In genomic region chr7:149090397-149091195, GRCh38 we compare ENCODE assay signal across 1 cellular context.
A peak's percentile ranks its signal among the peaks of the same experiment; 100 is the strongest.
TF ChIP-seq lines count a peak whose summit lies in the region.

Gene ZNF786, minus strand, starts transcription at chr7:149090718. Its CDS starts 78 bp downstream, at chr7:149090640.

TF ChIP-seq in K562, 482 proteins besides CTCF, POLR2A, EP300 and RAD21 (continued from another document and continues in another):
- TF ChIP-seq ZNF318 (IDR thresholded peaks at IDR 0.05; ENCODE audit: borderline replicate concordance in 1 of 2, low read depth in 1 of 2): no peak
- TF ChIP-seq, protein P1, sequence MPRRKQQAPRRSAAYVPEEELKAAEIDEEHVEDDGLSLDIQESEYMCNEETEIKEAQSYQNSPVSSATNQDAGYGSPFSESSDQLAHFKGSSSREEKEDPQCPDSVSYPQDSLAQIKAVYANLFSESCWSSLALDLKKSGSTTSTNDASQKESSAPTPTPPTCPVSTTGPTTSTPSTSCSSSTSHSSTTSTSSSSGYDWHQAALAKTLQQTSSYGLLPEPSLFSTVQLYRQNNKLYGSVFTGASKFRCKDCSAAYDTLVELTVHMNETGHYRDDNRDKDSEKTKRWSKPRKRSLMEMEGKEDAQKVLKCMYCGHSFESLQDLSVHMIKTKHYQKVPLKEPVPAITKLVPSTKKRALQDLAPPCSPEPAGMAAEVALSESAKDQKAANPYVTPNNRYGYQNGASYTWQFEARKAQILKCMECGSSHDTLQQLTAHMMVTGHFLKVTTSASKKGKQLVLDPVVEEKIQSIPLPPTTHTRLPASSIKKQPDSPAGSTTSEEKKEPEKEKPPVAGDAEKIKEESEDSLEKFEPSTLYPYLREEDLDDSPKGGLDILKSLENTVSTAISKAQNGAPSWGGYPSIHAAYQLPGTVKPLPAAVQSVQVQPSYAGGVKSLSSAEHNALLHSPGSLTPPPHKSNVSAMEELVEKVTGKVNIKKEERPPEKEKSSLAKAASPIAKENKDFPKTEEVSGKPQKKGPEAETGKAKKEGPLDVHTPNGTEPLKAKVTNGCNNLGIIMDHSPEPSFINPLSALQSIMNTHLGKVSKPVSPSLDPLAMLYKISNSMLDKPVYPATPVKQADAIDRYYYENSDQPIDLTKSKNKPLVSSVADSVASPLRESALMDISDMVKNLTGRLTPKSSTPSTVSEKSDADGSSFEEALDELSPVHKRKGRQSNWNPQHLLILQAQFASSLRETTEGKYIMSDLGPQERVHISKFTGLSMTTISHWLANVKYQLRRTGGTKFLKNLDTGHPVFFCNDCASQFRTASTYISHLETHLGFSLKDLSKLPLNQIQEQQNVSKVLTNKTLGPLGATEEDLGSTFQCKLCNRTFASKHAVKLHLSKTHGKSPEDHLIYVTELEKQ (CRISPR knock-in tag; IDR thresholded peaks at IDR 0.05): no peak
- peak; percentile 62 for TF ChIP-seq RBM25 (IDR thresholded peaks at IDR 0.05; ENCODE audit: low read depth, low read length, severe bottlenecking)
- no peak for TF ChIP-seq ZNF197 (CRISPR knock-in tag; IDR thresholded peaks at IDR 0.05; ENCODE audit: low read depth)
- TF ChIP-seq IRF1 (CRISPR knock-in tag; IDR thresholded peaks at IDR 0.05; ENCODE audit: borderline replicate concordance): no peak
- no peak for TF ChIP-seq TCF15 (CRISPR knock-in tag; IDR thresholded peaks at IDR 0.05)
- TF ChIP-seq, protein P2, sequence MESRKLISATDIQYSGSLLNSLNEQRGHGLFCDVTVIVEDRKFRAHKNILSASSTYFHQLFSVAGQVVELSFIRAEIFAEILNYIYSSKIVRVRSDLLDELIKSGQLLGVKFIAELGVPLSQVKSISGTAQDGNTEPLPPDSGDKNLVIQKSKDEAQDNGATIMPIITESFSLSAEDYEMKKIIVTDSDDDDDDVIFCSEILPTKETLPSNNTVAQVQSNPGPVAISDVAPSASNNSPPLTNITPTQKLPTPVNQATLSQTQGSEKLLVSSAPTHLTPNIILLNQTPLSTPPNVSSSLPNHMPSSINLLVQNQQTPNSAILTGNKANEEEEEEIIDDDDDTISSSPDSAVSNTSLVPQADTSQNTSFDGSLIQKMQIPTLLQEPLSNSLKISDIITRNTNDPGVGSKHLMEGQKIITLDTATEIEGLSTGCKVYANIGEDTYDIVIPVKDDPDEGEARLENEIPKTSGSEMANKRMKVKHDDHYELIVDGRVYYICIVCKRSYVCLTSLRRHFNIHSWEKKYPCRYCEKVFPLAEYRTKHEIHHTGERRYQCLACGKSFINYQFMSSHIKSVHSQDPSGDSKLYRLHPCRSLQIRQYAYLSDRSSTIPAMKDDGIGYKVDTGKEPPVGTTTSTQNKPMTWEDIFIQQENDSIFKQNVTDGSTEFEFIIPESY (CRISPR knock-in tag; IDR thresholded peaks at IDR 0.05): peak; percentile 90
- TF ChIP-seq CEBPB (tag; IDR thresholded peaks at IDR 0.05): no peak
- no peak for TF ChIP-seq ZBTB49 (CRISPR knock-in tag; IDR thresholded peaks at IDR 0.05; ENCODE audit: borderline replicate concordance)
- TF ChIP-seq, protein P3, sequence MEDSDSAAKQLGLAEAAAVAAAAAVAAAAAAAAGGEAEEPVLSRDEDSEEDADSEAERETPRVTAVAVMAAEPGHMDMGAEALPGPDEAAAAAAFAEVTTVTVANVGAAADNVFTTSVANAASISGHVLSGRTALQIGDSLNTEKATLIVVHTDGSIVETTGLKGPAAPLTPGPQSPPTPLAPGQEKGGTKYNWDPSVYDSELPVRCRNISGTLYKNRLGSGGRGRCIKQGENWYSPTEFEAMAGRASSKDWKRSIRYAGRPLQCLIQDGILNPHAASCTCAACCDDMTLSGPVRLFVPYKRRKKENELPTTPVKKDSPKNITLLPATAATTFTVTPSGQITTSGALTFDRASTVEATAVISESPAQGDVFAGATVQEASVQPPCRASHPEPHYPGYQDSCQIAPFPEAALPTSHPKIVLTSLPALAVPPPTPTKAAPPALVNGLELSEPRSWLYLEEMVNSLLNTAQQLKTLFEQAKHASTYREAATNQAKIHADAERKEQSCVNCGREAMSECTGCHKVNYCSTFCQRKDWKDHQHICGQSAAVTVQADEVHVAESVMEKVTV (CRISPR knock-in tag; IDR thresholded peaks at IDR 0.05): peak; percentile 88
- TF ChIP-seq E2F8 (IDR thresholded peaks at IDR 0.05; ENCODE audit: low read depth, partially characterized antibody): no peak
- TF ChIP-seq RBM22 (IDR thresholded peaks at IDR 0.05; ENCODE audit: low read depth, low read length, poor library complexity, severe bottlenecking): no peak
- TF ChIP-seq, protein P4, sequence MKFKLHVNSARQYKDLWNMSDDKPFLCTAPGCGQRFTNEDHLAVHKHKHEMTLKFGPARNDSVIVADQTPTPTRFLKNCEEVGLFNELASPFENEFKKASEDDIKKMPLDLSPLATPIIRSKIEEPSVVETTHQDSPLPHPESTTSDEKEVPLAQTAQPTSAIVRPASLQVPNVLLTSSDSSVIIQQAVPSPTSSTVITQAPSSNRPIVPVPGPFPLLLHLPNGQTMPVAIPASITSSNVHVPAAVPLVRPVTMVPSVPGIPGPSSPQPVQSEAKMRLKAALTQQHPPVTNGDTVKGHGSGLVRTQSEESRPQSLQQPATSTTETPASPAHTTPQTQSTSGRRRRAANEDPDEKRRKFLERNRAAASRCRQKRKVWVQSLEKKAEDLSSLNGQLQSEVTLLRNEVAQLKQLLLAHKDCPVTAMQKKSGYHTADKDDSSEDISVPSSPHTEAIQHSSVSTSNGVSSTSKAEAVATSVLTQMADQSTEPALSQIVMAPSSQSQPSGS (CRISPR knock-in tag; IDR thresholded peaks at IDR 0.05): no peak
- TF ChIP-seq SRSF1 (IDR thresholded peaks at IDR 0.05; ENCODE audit: low read depth, low read length): peak; percentile 74; the same call in 1 of the 2 replicates
- no peak for TF ChIP-seq CBX8 (IDR thresholded peaks at IDR 0.05; ENCODE audit: borderline replicate concordance, extremely low read depth, low read depth, low read length, poor library complexity, severe bottlenecking)
- no peak for TF ChIP-seq SIX5 (IDR thresholded peaks at IDR 0.05; ENCODE audit: borderline replicate concordance in 1 of 2, insufficient read depth in 1 of 2, low read depth in 1 of 2, low read length in 2 of 2)
- TF ChIP-seq ASH1L (IDR thresholded peaks at IDR 0.05; ENCODE audit: borderline replicate concordance, low read depth, partially characterized antibody): no peak
